1 cellular context compared by ENCODE assay signal in genomic region chr12:101608301-101609133, GRCh38.
A peak's percentile ranks its signal among the peaks of the same experiment; 100 is the strongest.
TF ChIP-seq lines count a peak whose summit lies in the region.

No MANE protein-coding gene starts in this region.

TF ChIP-seq in HepG2, 621 proteins besides CTCF, POLR2A, EP300 and RAD21 (continued from another document and continues in another):
- TF ChIP-seq NFE2L2 (IDR thresholded peaks at IDR 0.05; ENCODE audit: low read length) (no peak), RCOR2 (CRISPR knock-in tag; IDR thresholded peaks at IDR 0.05) (peak; percentile 91), ZNF704 (CRISPR knock-in tag; IDR thresholded peaks at IDR 0.05; ENCODE audit: borderline replicate concordance) (no peak), ZGPAT (CRISPR knock-in tag; IDR thresholded peaks at IDR 0.05) (peak; percentile 97), BCL3 (CRISPR knock-in tag; IDR thresholded peaks at IDR 0.05) (0 out of 2 replicates have a peak, but pooled peaks have one; percentile 61), SP5 (CRISPR knock-in tag; IDR thresholded peaks at IDR 0.05; ENCODE audit: borderline replicate concordance, low read depth) (peak; percentile 68), HMGXB4 (CRISPR knock-in tag; IDR thresholded peaks at IDR 0.05; ENCODE audit: borderline replicate concordance in 1 of 2, low read depth in 1 of 2) (peak; percentile 57 to 71; a peak in 1 of 4 replicates), RARA (CRISPR knock-in tag; IDR thresholded peaks at IDR 0.05) (peak; percentile 91), PITX1 (CRISPR knock-in tag; IDR thresholded peaks at IDR 0.05) (peak; percentile 98), AKNA (CRISPR knock-in tag; IDR thresholded peaks at IDR 0.05; ENCODE audit: borderline replicate concordance) (no peak), DRAP1 (CRISPR knock-in tag; IDR thresholded peaks at IDR 0.05) (peak; percentile 61; the same call in 1 of the 2 replicates), SKI (IDR thresholded peaks at IDR 0.05; ENCODE audit: partially characterized antibody) (peak; percentile 84), RFX3 (CRISPR knock-in tag; IDR thresholded peaks at IDR 0.05) (peak; percentile 13; the same call in 1 of the 2 replicates), ZNF557 (CRISPR knock-in tag; IDR thresholded peaks at IDR 0.05) (no peak), ZBTB21 (CRISPR knock-in tag; IDR thresholded peaks at IDR 0.05) (no peak), ZNF558 (CRISPR knock-in tag; IDR thresholded peaks at IDR 0.05; ENCODE audit: borderline replicate concordance) (no peak), HMG20A (CRISPR knock-in tag; IDR thresholded peaks at IDR 0.05; ENCODE audit: borderline replicate concordance) (peak; percentile 98), RERE (CRISPR knock-in tag; IDR thresholded peaks at IDR 0.05; ENCODE audit: low read depth) (peak; percentile 97), ZNF589 (CRISPR knock-in tag; conservative IDR thresholded peaks at IDR 0.05) (no peak), FOXO4 (CRISPR knock-in tag; conservative IDR thresholded peaks at IDR 0.05) (0 out of 2 replicates have a peak, but pooled peaks have one; percentile 30), ARID3A (IDR thresholded peaks at IDR 0.05; ENCODE audit: low read depth, low read length) (peak; percentile 96), GTF3A (CRISPR knock-in tag; conservative IDR thresholded peaks at IDR 0.05) (no peak), DMAP1 (CRISPR knock-in tag; IDR thresholded peaks at IDR 0.05) (peak; percentile 87), GATAD1 (CRISPR knock-in tag; IDR thresholded peaks at IDR 0.05) (peak; percentile 64), ISL2 (CRISPR knock-in tag; IDR thresholded peaks at IDR 0.05) (peak; percentile 98), WIZ (CRISPR knock-in tag; IDR thresholded peaks at IDR 0.05) (no peak), ZNF639 (CRISPR knock-in tag; conservative IDR thresholded peaks at IDR 0.05) (0 out of 2 replicates have a peak, but pooled peaks have one; percentile 37), ZBTB20 (CRISPR knock-in tag; IDR thresholded peaks at IDR 0.05; ENCODE audit: borderline replicate concordance, low read depth) (0 out of 2 replicates have a peak, but pooled peaks have one; percentile 27), TFE3 (CRISPR knock-in tag; IDR thresholded peaks at IDR 0.05) (peak; percentile 79), ZNF12 (CRISPR knock-in tag; IDR thresholded peaks at IDR 0.05) (peak; percentile 54; the same call in 1 of the 2 replicates), MYNN (CRISPR knock-in tag; IDR thresholded peaks at IDR 0.05; ENCODE audit: low read depth) (no peak)
